21 cellular contexts compared by ENCODE assay signal in the genomic region with DNA sequence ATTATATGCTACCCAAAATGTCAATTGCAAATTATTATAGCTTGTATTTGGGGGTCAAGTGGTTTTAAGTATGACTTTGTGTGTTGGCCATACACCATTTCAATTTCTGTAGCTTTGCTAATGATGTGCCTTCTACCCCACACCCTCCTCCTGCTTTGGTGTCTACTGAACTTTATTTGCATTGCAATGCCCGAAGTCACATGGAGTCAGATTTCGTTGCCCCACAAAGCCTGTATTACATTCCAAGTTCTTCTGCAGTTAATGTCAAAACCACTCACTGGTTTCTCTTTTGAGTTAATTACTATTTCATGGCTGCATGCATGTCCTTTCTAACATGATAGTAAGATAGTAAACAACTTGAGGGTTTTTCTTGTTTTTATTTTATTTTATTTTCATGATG.
DNase-seq lines count a peak whose midpoint lies in the region; ATAC-seq and TF ChIP-seq lines count a peak whose summit lies in the region.
"Had no signal": no experiment of that assay in that cellular context is flagged by ENCODE, and none has a peak within 500 bp of the region (broad histone marks: within the 10 kb centered on the region; RNA-seq: fewer than 3 reads in every experiment).

No MANE protein-coding gene starts in this region.

- H3K27me3 ChIP-seq in NT2/D1 (ENCODE audit: insufficient read depth, insufficient read length) (no peaks in the 10 kb centered on the region), kidney epithelial cell (ENCODE audit: control insufficient read depth, insufficient read depth, low read length) (no peaks in the 10 kb centered on the region), mesenchymal stem cell (ENCODE audit: control insufficient read depth in 1 of 2, insufficient read depth in 1 of 2, low read length in 2 of 2) (no peaks in the 10 kb centered on the region)
- H3K27me3 ChIP-seq: MG63, Peyer's patch, SJCRH30 had no signal

- no peak overlapping the region for H2BK120ac ChIP-seq in mesenchymal stem cell (ENCODE audit: low read depth, low read length)

- H2BK5ac ChIP-seq in mesenchymal stem cell (ENCODE audit: low read depth, low read length, poor library complexity, severe bottlenecking) = no peak overlapping the region

- no peak overlapping the region for H4K91ac ChIP-seq in mesenchymal stem cell (ENCODE audit: low read length)

- no peaks in the 10 kb centered on the region for H3K4me1 ChIP-seq in NT2/D1 (ENCODE audit: insufficient read depth, insufficient read length)
- no peaks in the 10 kb centered on the region for H3K4me1 ChIP-seq in mesenchymal stem cell (ENCODE audit: control insufficient read depth, insufficient read depth, low read depth, low read length)
- H3K4me1 ChIP-seq: Peyer's patch, SJCRH30 had no signal

- no peak overlapping the region for H3K14ac ChIP-seq in mesenchymal stem cell (ENCODE audit: low read length in 2 of 2)

- no peak overlapping the region for H2BK15ac ChIP-seq in mesenchymal stem cell (ENCODE audit: low read depth, poor library complexity, severe bottlenecking)

- 93% methylated on average over 2 of the region's 2 CpGs for WGBS in mesenchymal stem cell

- no peak overlapping the region for H2BK12ac ChIP-seq in mesenchymal stem cell (ENCODE audit: low read length in 2 of 2)

- H3K9me3 ChIP-seq in NT2/D1 (ENCODE audit: insufficient read depth, low read length) (no peaks in the 10 kb centered on the region), mesenchymal stem cell (ENCODE audit: control insufficient read depth, low read length) (no peaks in the 10 kb centered on the region)
- H3K9me3 ChIP-seq: MG63, Peyer's patch, SJCRH30 had no signal

- H3K36me3 ChIP-seq in NT2/D1 (ENCODE audit: insufficient read depth, insufficient read length, low read length) = no peaks in the 10 kb centered on the region
- H3K36me3 ChIP-seq in kidney epithelial cell (ENCODE audit: control insufficient read depth, insufficient read depth, low read length) = no peaks in the 10 kb centered on the region
- H3K36me3 ChIP-seq in mesenchymal stem cell (ENCODE audit: control insufficient read depth in 1 of 2, insufficient read depth in 2 of 2, low read depth in 1 of 2, low read length in 2 of 2) = no peaks in the 10 kb centered on the region
- H3K36me3 ChIP-seq: MG63, Peyer's patch, SJCRH30 had no signal

- H3K4me3 ChIP-seq in NT2/D1 (ENCODE audit: insufficient read length, low read depth) (no peak overlapping the region), kidney epithelial cell (ENCODE audit: low read depth, low read length) (no peak overlapping the region), mesenchymal stem cell (ENCODE audit: insufficient read depth in 1 of 2, low read depth in 1 of 2, low read length in 2 of 2) (no peak overlapping the region)
- H3K4me3 ChIP-seq: K562, MG63, Peyer's patch, SJCRH30 had no signal

- no peak for ATAC-seq in GM18870 (IDR thresholded peaks at IDR 0.05; ENCODE audit: unreplicated experiment)
- ATAC-seq: HepG2, K562 had no signal

- no peak overlapping the region for H3K4ac ChIP-seq in mesenchymal stem cell (ENCODE audit: low read depth in 1 of 2, low read length in 2 of 2)

- H3K23ac ChIP-seq in mesenchymal stem cell (ENCODE audit: low read length in 2 of 2) = no peak overlapping the region

- no peak for TF ChIP-seq CTCF in kidney epithelial cell (IDR thresholded peaks at IDR 0.05; ENCODE audit: insufficient read depth, low read length, poor library complexity, severe bottlenecking)

- no peak overlapping the region for H3K9ac ChIP-seq in NT2/D1 (ENCODE audit: insufficient read length, low read depth)
- H3K9ac ChIP-seq in mesenchymal stem cell (ENCODE audit: low read length) = no peak overlapping the region

- H4K8ac ChIP-seq in mesenchymal stem cell (ENCODE audit: low read length) = no peak overlapping the region

- no peaks in the 10 kb centered on the region for H3K79me1 ChIP-seq in mesenchymal stem cell (replicated peaks; ENCODE audit: low read length, poor library complexity, severe bottlenecking)

- DNase-seq in NCI-H2171 treated with DMSO at 0.1 percent for 48 hours (lab: John Stamatoyannopoulos, UW) = peak; percentile 12
- no peak for DNase-seq in NCI-H2171 (lab: John Stamatoyannopoulos, UW)
- peak; percentile 5 for DNase-seq in NT2/D1 (ENCODE audit: low read depth, low spot score)
- DNase-seq in kidney epithelial cell (ENCODE audit: low read depth) = peak; percentile 10
- no peak for DNase-seq in mesenchymal stem cell
- no peak for DNase-seq in GF-D8 (lab: John Stamatoyannopoulos, UW)
- DNase-seq: Calu3; CD8-positive, alpha-beta memory T cell; DMS153; MG63; NCI-H1694 treated with DMSO at 0.1 percent for 48 hours; NCI-H446 treated with DMSO at 0.1 percent for 48 hours; NCI-H748 treated with DMSO at 0.1 percent for 48 hours; Peyer's patch; T-helper 1 cell had no signal

- H2AFZ ChIP-seq in mesenchymal stem cell (ENCODE audit: low read depth, low read length) = no peak overlapping the region

- H3K18ac ChIP-seq in mesenchymal stem cell (ENCODE audit: low read depth in 1 of 2, low read length in 2 of 2) = no peak overlapping the region

- H2AK5ac ChIP-seq in mesenchymal stem cell (ENCODE audit: low read length, severe bottlenecking) = no peak overlapping the region

- no peak overlapping the region for H3K27ac ChIP-seq in mesenchymal stem cell (ENCODE audit: low read length, poor library complexity, severe bottlenecking)
- H3K27ac ChIP-seq: C4-2B, HL-60, Peyer's patch, SJCRH30 had no signal

- no peak overlapping the region for H3K4me2 ChIP-seq in mesenchymal stem cell (ENCODE audit: low read length, poor library complexity, severe bottlenecking)

Comparison
In these comparisons a context has a peak if more than half of its experiments do, and no peak if none do; other contexts are left out.
1. DNase-seq: peak in NCI-H2171 treated with DMSO at 0.1 percent for 48 hours (single experiment), NT2/D1 (single experiment) and kidney epithelial cell (single experiment); none in NCI-H2171 (single experiment), mesenchymal stem cell (single experiment) and GF-D8 (single experiment).